28 cellular contexts compared by ENCODE assay signal in genomic region chr2:62364786-62365185, GRCh38.
DNase-seq lines count a peak whose midpoint lies in the region; ATAC-seq, FAIRE-seq and TF ChIP-seq lines count a peak whose summit lies in the region.
"Had no signal": no experiment of that assay in that cellular context is flagged by ENCODE, and none has a peak within 500 bp of the region (broad histone marks: within the 10 kb centered on the region; RNA-seq: fewer than 3 reads in every experiment).

No MANE protein-coding gene starts in this region.

- H3K9me3 ChIP-seq in neural progenitor cell (ENCODE audit: low read depth) (no peaks in the 10 kb centered on the region), suprapubic skin (no peaks in the 10 kb centered on the region)
- H3K9me3 ChIP-seq: A549, HAP-1, MG63 had no signal

- H3K4me3 Mint-ChIP-seq in WTC11, result no peak overlapping the region
- no peak overlapping the region for H3K4me3 Mint-ChIP-seq in neural progenitor cell
- H3K4me3 Mint-ChIP-seq: CD8-positive, alpha-beta memory T cell; HFFc6; T-helper 17 cell had no signal

- no peaks in the 10 kb centered on the region for H3K79me2 ChIP-seq in neural progenitor cell (ENCODE audit: low read depth)

- FAIRE-seq in GM12891 (lab: Jason Lieb, UNC) (peak; percentile 55), HTR-8/SVneo (lab: Jason Lieb, UNC) (no peak)
- FAIRE-seq: A549 had no signal

- 85% methylated on average over 8 of the region's 9 CpGs for WGBS in suprapubic skin

- TF ChIP-seq EP300 in suprapubic skin (IDR thresholded peaks at IDR 0.05), result no peak

- H3K4me3 ChIP-seq in neural progenitor cell (no peak overlapping the region), suprapubic skin (no peak overlapping the region)
- H3K4me3 ChIP-seq: A549, GM23248, HAP-1, MG63, Peyer's patch, SK-N-MC had no signal

- ATAC-seq in WTC11 (peak; percentile 19; the same call in 1 of the 2 replicates), HG03565 (IDR thresholded peaks at IDR 0.05; ENCODE audit: unreplicated experiment) (no peak)
- ATAC-seq: A549, T-helper 17 cell had no signal

- peaks cover 9% of the 10 kb centered on the region for H3K36me3 Mint-ChIP-seq in WTC11
- H3K36me3 Mint-ChIP-seq in neural progenitor cell, result no peaks in the 10 kb centered on the region
- H3K36me3 Mint-ChIP-seq: CD14-positive monocyte had no signal

- no peaks in the 10 kb centered on the region for H3K36me3 ChIP-seq in neural progenitor cell
- no peaks in the 10 kb centered on the region for H3K36me3 ChIP-seq in suprapubic skin
- H3K36me3 ChIP-seq: HAP-1, MG63, Peyer's patch had no signal

- DNase-seq in GM12891 (ENCODE audit: insufficient read length, low spot score), result no peak
- DNase-seq in NCI-H82 treated with DMSO at 0.1 percent for 48 hours (lab: John Stamatoyannopoulos, UW; ENCODE audit: unreplicated experiment), result peak; percentile 67
- DNase-seq in WTC11 (ENCODE audit: low spot score), result no peak
- no peak for DNase-seq in neural progenitor cell (ENCODE audit: low spot score)
- no peak for DNase-seq in suprapubic skin (ENCODE audit: low spot score in 2 of 2)
- no peak for DNase-seq in 8988T
- no peak for DNase-seq in HTR-8/SVneo (ENCODE audit: insufficient read length, low spot score)
- DNase-seq: AML-193; Calu3; CD8-positive, alpha-beta memory T cell; DMS79 treated with DMSO at 0.1 percent for 48 hours; GF-D8; GM23248; HFFc6; KBM-7; MG63; NCI-H2029; NCI-H446 treated with DMSO at 0.1 percent for 48 hours; NCI-H526; OCI-M1; Peyer's patch; SHP77 treated with DMSO at 0.1 percent for 48 hours; T-helper 17 cell had no signal

- CTCF ChIA-PET in WTC11 (lab: Charles Lee), result interaction anchor here (1.0 kb wide), 1 partner anchor 46 kb away, joined by 3 read pairs; no protein-coding TSS in a partner anchor

- no peak overlapping the region for H3K27ac Mint-ChIP-seq in WTC11
- peak overlapping the region; percentile 60 for H3K27ac Mint-ChIP-seq in neural progenitor cell
- H3K27ac Mint-ChIP-seq: CD8-positive, alpha-beta memory T cell; HFFc6; T-helper 17 cell had no signal

- H3K9me3 Mint-ChIP-seq in WTC11 (peaks cover 10% of the 10 kb centered on the region), neural progenitor cell (peaks cover 1% of the 10 kb centered on the region)
- H3K9me3 Mint-ChIP-seq: CD8-positive, alpha-beta memory T cell; HFFc6 had no signal

- H3K27me3 Mint-ChIP-seq in WTC11 (ENCODE audit: low read depth) (no peaks in the 10 kb centered on the region), neural progenitor cell (ENCODE audit: insufficient read depth, low read depth) (peaks cover 6% of the 10 kb centered on the region)

- H3K27me3 ChIP-seq in neural progenitor cell (no peaks in the 10 kb centered on the region), suprapubic skin (no peaks in the 10 kb centered on the region)
- H3K27me3 ChIP-seq: MG63, Peyer's patch had no signal

- TF ChIP-seq CTCF in WTC11 (IDR thresholded peaks at IDR 0.05) (no peak), neural progenitor cell (IDR thresholded peaks at IDR 0.05) (no peak), suprapubic skin (IDR thresholded peaks at IDR 0.05) (no peak)

- H3K4me1 Mint-ChIP-seq in WTC11 (peaks cover 35% of the 10 kb centered on the region), neural progenitor cell (peaks cover 11% of the 10 kb centered on the region)
- H3K4me1 Mint-ChIP-seq: CD8-positive, alpha-beta memory T cell had no signal

- peaks cover 16% of the 10 kb centered on the region for H3K4me1 ChIP-seq in neural progenitor cell
- H3K4me1 ChIP-seq in suprapubic skin, result no peaks in the 10 kb centered on the region
- H3K4me1 ChIP-seq: HAP-1, Peyer's patch had no signal

- H2AFZ ChIP-seq in neural progenitor cell (replicated peaks), result no peak overlapping the region
- H2AFZ ChIP-seq: GM23248 had no signal

- H4K20me1 ChIP-seq in neural progenitor cell (ENCODE audit: low read depth), result no peaks in the 10 kb centered on the region

- no peak overlapping the region for H3K4me2 ChIP-seq in neural progenitor cell
- H3K4me2 ChIP-seq: A549 had no signal

- no peak overlapping the region for H3K9ac ChIP-seq in neural progenitor cell
- H3K9ac ChIP-seq: GM23248 had no signal

- POLR2A ChIA-PET in WTC11 (lab: Charles Lee), result no interaction called here

- peaks cover 2% of the 10 kb centered on the region for H3F3A ChIP-seq in neural progenitor cell (ENCODE audit: low read depth)

- TF ChIP-seq POLR2A in GM12891 (IDR thresholded peaks at IDR 0.05; ENCODE audit: low read depth, low read length) (no peak), suprapubic skin (IDR thresholded peaks at IDR 0.05) (no peak)

- H3K27ac ChIP-seq in neural progenitor cell, result no peak overlapping the region
- no peak overlapping the region for H3K27ac ChIP-seq in suprapubic skin
- H3K27ac ChIP-seq: A549, GM23248, Peyer's patch, SK-N-MC had no signal

TF ChIP-seq in GM12891, 5 proteins besides CTCF, POLR2A, EP300 and RAD21:
- no peak for TF ChIP-seq TAF1 (IDR thresholded peaks at IDR 0.05; ENCODE audit: low read depth, low read length)
- no peak for TF ChIP-seq POLR2AphosphoS5 (IDR thresholded peaks at IDR 0.05; ENCODE audit: low read depth, low read length)
- TF ChIP-seq PAX5 (IDR thresholded peaks at IDR 0.05; ENCODE audit: insufficient read depth, low read length, severe bottlenecking), result no peak
- TF ChIP-seq POU2F2 (IDR thresholded peaks at IDR 0.05; ENCODE audit: low read depth, low read length), result no peak
- no peak for TF ChIP-seq SPI1 (IDR thresholded peaks at IDR 0.05; ENCODE audit: low read depth, low read length)

TF ChIP-seq in WTC11, 78 proteins besides CTCF, POLR2A, EP300 and RAD21:
- no peak for TF ChIP-seq NFE2L1 (CRISPR knock-in tag; IDR thresholded peaks at IDR 0.05)
- TF ChIP-seq ATF3 (CRISPR knock-in tag; conservative IDR thresholded peaks at IDR 0.05), result no peak
- no peak for TF ChIP-seq MLX (CRISPR knock-in tag; IDR thresholded peaks at IDR 0.05)
- TF ChIP-seq JAZF1 (CRISPR knock-in tag; IDR thresholded peaks at IDR 0.05), result no peak
- no peak for TF ChIP-seq MAX (CRISPR knock-in tag; IDR thresholded peaks at IDR 0.05)
- TF ChIP-seq ZNF138 (CRISPR knock-in tag; conservative IDR thresholded peaks at IDR 0.05), result no peak
- no peak for TF ChIP-seq GABPB1 (CRISPR knock-in tag; IDR thresholded peaks at IDR 0.05)
- no peak for TF ChIP-seq IRF2 (CRISPR knock-in tag; IDR thresholded peaks at IDR 0.05; ENCODE audit: borderline replicate concordance, low read depth)
- TF ChIP-seq E2F4 (CRISPR knock-in tag; IDR thresholded peaks at IDR 0.05; ENCODE audit: borderline replicate concordance, low read depth), result no peak
TF ChIP-seq in WTC11: peak in this region for 0.
